In the genomic region with DNA sequence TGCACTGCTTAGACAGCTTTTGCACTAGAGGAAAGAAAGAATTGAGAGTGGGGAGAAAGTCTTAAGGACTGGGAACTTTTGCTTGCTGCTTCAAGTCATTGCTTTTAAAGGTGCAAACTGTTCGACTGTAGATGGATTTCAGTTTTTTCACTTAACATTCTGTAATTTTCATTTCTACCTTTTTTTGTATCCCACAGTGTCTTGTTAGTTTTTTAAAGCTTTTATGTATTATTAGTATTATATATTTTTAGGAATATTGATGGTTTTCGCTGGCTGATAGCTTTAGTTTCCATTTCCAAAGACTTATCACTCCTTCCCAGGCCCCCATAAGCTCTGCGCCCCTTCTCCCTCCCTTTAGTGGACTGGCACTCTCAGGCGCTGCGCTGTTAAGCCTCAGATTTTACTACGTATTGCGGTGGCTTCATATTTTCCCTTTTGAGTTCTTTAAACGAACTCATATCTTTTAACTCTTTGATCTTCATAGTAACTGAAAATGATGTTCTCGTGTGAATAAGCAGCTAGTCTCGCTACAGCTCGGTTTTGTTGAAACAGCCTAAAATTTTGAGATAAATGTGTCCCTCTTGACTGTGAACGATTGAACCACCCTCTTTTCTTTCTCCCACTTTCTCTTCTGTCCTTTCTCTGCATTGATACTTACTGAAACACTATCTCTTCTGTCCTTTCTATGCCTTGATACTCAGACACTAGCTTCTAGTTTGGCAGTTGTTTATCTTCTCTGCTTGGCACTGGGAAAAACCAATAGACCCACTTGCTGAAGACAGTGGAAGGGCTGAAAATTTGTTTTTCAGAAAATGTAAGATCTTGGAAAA, we compare ENCODE assay signal across 10 cellular contexts. TPM values are rescaled to one million over a fixed set of nuclear protein-coding genes. Genes with fewer than 3 reads are reported as not detected.
DNase-seq lines count a peak whose midpoint lies in the region; TF ChIP-seq lines count a peak whose summit lies in the region.
"Had no signal": no experiment of that assay in that cellular context is flagged by ENCODE, and none has a peak within 500 bp of the region (broad histone marks: within the 10 kb centered on the region; RNA-seq: fewer than 3 reads in every experiment).

No MANE protein-coding gene starts in this region.

- H4K91ac ChIP-seq in H9 (ENCODE audit: insufficient read length, low read depth, low read length), result no peak overlapping the region

- no peak overlapping the region for H4K5ac ChIP-seq in H9 (ENCODE audit: insufficient read length, low read depth, low read length)

- no peak overlapping the region for H2BK12ac ChIP-seq in H9 (ENCODE audit: insufficient read length, low read depth, low read length)

- no peaks in the 10 kb centered on the region for H3K36me3 ChIP-seq in adrenal gland (replicated peaks in 1 of 2)
- H3K36me3 ChIP-seq in iPS-15b (ENCODE audit: control insufficient read depth, insufficient read depth, low read length), result no peaks in the 10 kb centered on the region
- H3K36me3 ChIP-seq in stomach, result no peaks in the 10 kb centered on the region

- no peaks in the 10 kb centered on the region for H3K27me3 ChIP-seq in H9 (ENCODE audit: insufficient read depth, low read length)
- H3K27me3 ChIP-seq in adrenal gland, result no peaks in the 10 kb centered on the region
- no peaks in the 10 kb centered on the region for H3K27me3 ChIP-seq in iPS-15b (ENCODE audit: control insufficient read depth, insufficient read depth, low read length)
- no peaks in the 10 kb centered on the region for H3K27me3 ChIP-seq in stomach

- H2BK120ac ChIP-seq in H9 (ENCODE audit: low read depth, low read length, poor library complexity, severe bottlenecking), result peak overlapping the region; percentile 52

- no peak overlapping the region for H3K27ac Mint-ChIP-seq in H9
- H3K27ac Mint-ChIP-seq: brain; T-helper 1 cell treated with Interleukin-12 subunit alpha and Interleukin-12 subunit beta and Interleukin-4 antibody, amounts not matched to agents 30 μg/mL and 1 μg/mL, for 36 hours had no signal

- no peaks in the 10 kb centered on the region for H3K9me3 Mint-ChIP-seq in H9
- H3K9me3 Mint-ChIP-seq: brain had no signal

- H3K4ac ChIP-seq in H9 (ENCODE audit: low read depth, low read length), result no peak overlapping the region; the same call in 1 of the 2 replicates

- no peaks in the 10 kb centered on the region; the same call in 1 of the 2 replicates for H3K79me2 ChIP-seq in H9 (ENCODE audit: insufficient read depth, low read length)

- no peaks in the 10 kb centered on the region for H3K36me3 Mint-ChIP-seq in H9 (ENCODE audit: insufficient read depth in 1 of 3, low read depth in 3 of 3)
- H3K36me3 Mint-ChIP-seq: brain had no signal

- no CpG with 5 or more reads among the region's 12 CpGs for WGBS in H9 (ENCODE audit: extremely low coverage, insufficient read length, low lambda C conversion rate)
- 40 to 52% (median 45%) methylated on average over 12 of the region's 12 CpGs for WGBS in adrenal gland, 4 donors
- 60 to 79% (median 68%) methylated on average over 12 of the region's 12 CpGs for WGBS in stomach, 5 donors

- peak overlapping the region; percentile 10; the same call in 1 of the 2 replicates for H3K14ac ChIP-seq in H9 (ENCODE audit: insufficient read depth, low read length)

- DNase-seq in H9 (no peak), adrenal gland (no peak), stomach (no peak), NCI-H1105 (lab: John Stamatoyannopoulos, UW) (no peak), NAMALWA (ENCODE audit: low spot score) (no peak), ureter (ENCODE audit: low spot score) (no peak), mesenteric fat pad (ENCODE audit: low spot score) (no peak)

- peak overlapping the region; percentile 93 for H3K4me2 ChIP-seq in H9 (ENCODE audit: insufficient read depth, insufficient read length, low read length)

- H3K4me1 ChIP-seq in H9 (ENCODE audit: insufficient read depth, low read length), result no peaks in the 10 kb centered on the region
- H3K4me1 ChIP-seq in adrenal gland (replicated peaks in 1 of 2), result peaks cover 13 to 18% of the 10 kb centered on the region in 2 donors
- H3K4me1 ChIP-seq in iPS-15b (ENCODE audit: control insufficient read depth, insufficient read depth, low read length), result peaks cover 4% of the 10 kb centered on the region
- H3K4me1 ChIP-seq in stomach, result peaks cover 0 to 25% (median 17%) of the 10 kb centered on the region in 4 donors

- H3K4me3 ChIP-seq in adrenal gland, result peak overlapping the region in 2 of 4 donors; percentile 0 to 88
- H3K4me3 ChIP-seq in iPS-15b (ENCODE audit: low read depth, low read length), result peak overlapping the region; percentile 64
- H3K4me3 ChIP-seq in stomach, result peak overlapping the region; percentile 53 to 70 (median 62)

- intact Hi-C loops in adrenal gland (cut with DNase I) (no loop called here), stomach (cut with DNase I; ENCODE audit: low total_unique reads) (no loop called here)

- H2BK20ac ChIP-seq in H9 (ENCODE audit: low read depth, low read length, poor library complexity, severe bottlenecking), result no peak overlapping the region

- H3K9me3 ChIP-seq in H9 (ENCODE audit: control insufficient read depth, low read depth, low read length), result no peaks in the 10 kb centered on the region
- H3K9me3 ChIP-seq in adrenal gland (replicated peaks in 1 of 3), result no peaks in the 10 kb centered on the region
- no peaks in the 10 kb centered on the region for H3K9me3 ChIP-seq in iPS-15b (ENCODE audit: control insufficient read depth, insufficient read depth, low read length)
- H3K9me3 ChIP-seq in stomach, result no peaks in the 10 kb centered on the region

- no peaks in the 10 kb centered on the region for H3K79me1 ChIP-seq in H9 (ENCODE audit: insufficient read depth, low read depth, low read length, poor library complexity, severe bottlenecking)

- H3K23ac ChIP-seq in H9 (ENCODE audit: insufficient read length, low read depth, low read length), result no peak overlapping the region

- H3K27ac ChIP-seq in H9 (ENCODE audit: insufficient read length, low read depth, low read length), result peak overlapping the region; percentile 93
- H3K27ac ChIP-seq in adrenal gland, result peak overlapping the region; percentile 55 to 95 (median 87)
- peak overlapping the region; percentile 73 to 89 (median 84) for H3K27ac ChIP-seq in stomach

- no peak for TF ChIP-seq CTCF in H9 (conservative IDR thresholded peaks at IDR 0.05)
- no peak for TF ChIP-seq CTCF in adrenal gland (IDR thresholded peaks at IDR 0.05)
- no peak for TF ChIP-seq CTCF in stomach (IDR thresholded peaks at IDR 0.05)

- H2AFZ ChIP-seq in H9 (ENCODE audit: low read length), result peak overlapping the region; percentile 26

- H2AK5ac ChIP-seq in H9 (ENCODE audit: insufficient read length, low read length), result no peak overlapping the region

- peak overlapping the region; percentile 88 for H2BK5ac ChIP-seq in H9 (ENCODE audit: insufficient read length, low read length)

- TF ChIP-seq POLR2A in adrenal gland (IDR thresholded peaks at IDR 0.05) (peak in 1 of 2 donors; percentile 20), stomach (IDR thresholded peaks at IDR 0.05) (no peak)

- H3K4me1 Mint-ChIP-seq in H9, result peaks cover 5 to 10% of the 10 kb centered on the region in 2 experiments
- H3K4me1 Mint-ChIP-seq: brain had no signal

- no peak overlapping the region for H3K4me3 Mint-ChIP-seq in H9
- H3K4me3 Mint-ChIP-seq: brain; T-helper 1 cell treated with Interleukin-12 subunit alpha and Interleukin-12 subunit beta and Interleukin-4 antibody, amounts not matched to agents 30 μg/mL and 1 μg/mL, for 36 hours had no signal

- H4K20me1 ChIP-seq in H9 (ENCODE audit: control insufficient read depth, insufficient read depth, insufficient read length), result no peaks in the 10 kb centered on the region

- H3K27me3 Mint-ChIP-seq in H9 (ENCODE audit: low read depth), result no peaks in the 10 kb centered on the region
- H3K27me3 Mint-ChIP-seq: brain had no signal

- no peak overlapping the region for H3K56ac ChIP-seq in H9 (ENCODE audit: insufficient read length, low read depth, low read length)

- H3T11ph ChIP-seq in H9 (ENCODE audit: low read length), result peak overlapping the region; percentile 86

- no peak overlapping the region for H2BK15ac ChIP-seq in H9 (ENCODE audit: low read depth, low read length)

- H3K18ac ChIP-seq in H9 (ENCODE audit: insufficient read length, low read depth, low read length), result peak overlapping the region; percentile 3

- no peak overlapping the region for H4K8ac ChIP-seq in H9 (replicated peaks; ENCODE audit: insufficient read length, low read depth, low read length)

- no peak for TF ChIP-seq EP300 in stomach (IDR thresholded peaks at IDR 0.05)

- H3K9ac ChIP-seq in H9 (ENCODE audit: extremely low read depth, insufficient read length, low read length), result peak overlapping the region; percentile 64
- peak overlapping the region; percentile 66 for H3K9ac ChIP-seq in iPS-15b (ENCODE audit: low read depth, low read length)

- H3K23me2 ChIP-seq in H9 (ENCODE audit: insufficient read length, low read depth, low read length, poor library complexity, severe bottlenecking), result peaks cover 19% of the 10 kb centered on the region

RNA-seq across cellular contexts. Expression of a gene that starts 2.5 kb away (rescaled TPM):
- total RNA-seq in H9 (2021) (68.5 and 71.8 TPM in 2 replicates), adrenal gland (10 to 100 TPM; 16.9 to 80.0 (median 29.5) TPM), stomach (10 to 100 TPM in 1 of 5 donors, 1 to 10 TPM in 3, under 1 TPM in 1; 0.29 to 17.6 (median 1.4) TPM), ureter (8.5 TPM), mesenteric fat pad (5.7 TPM)
- polyA plus RNA-seq in adrenal gland (10 to 100 TPM; 12.1 to 34.4 (median 33.5) TPM), stomach (1 to 10 TPM in 2 of 3 donors, under 1 TPM in 1; 0.88 to 2.3 (median 1.2) TPM)
